ENCODE assay signal across 22 cellular contexts in genomic region chr11:82994615-82995014, GRCh38.
DNase-seq lines count a peak whose midpoint lies in the region; ATAC-seq and TF ChIP-seq lines count a peak whose summit lies in the region.
"Had no signal": no experiment of that assay in that cellular context is flagged by ENCODE, and none has a peak within 500 bp of the region (broad histone marks: within the 10 kb centered on the region; RNA-seq: fewer than 3 reads in every experiment).

No MANE protein-coding gene starts in this region.

- H3K79me2 ChIP-seq in KMS-11 (ENCODE audit: insufficient read depth, low read depth) (no peaks in the 10 kb centered on the region; the same call in 1 of the 2 replicates), neural progenitor cell (ENCODE audit: low read depth) (no peaks in the 10 kb centered on the region)

- H3K4me1 ChIP-seq in KMS-11 (ENCODE audit: low read depth, poor library complexity, severe bottlenecking) (peaks cover 77% of the 10 kb centered on the region), adipocyte (ENCODE audit: control insufficient read depth, insufficient read depth, low read length) (peaks cover 23% of the 10 kb centered on the region), neural progenitor cell (peaks cover 10% of the 10 kb centered on the region)

- H3K36me3 Mint-ChIP-seq in naive B cell (peaks cover 41 to 42% of the 10 kb centered on the region in 2 donors), neural progenitor cell (peaks cover 6% of the 10 kb centered on the region)

- peaks cover 8% of the 10 kb centered on the region for H3F3A ChIP-seq in neural progenitor cell (ENCODE audit: low read depth)

- TF ChIP-seq CTCF in KMS-11 (conservative IDR thresholded peaks at IDR 0.05; ENCODE audit: low read depth, low read length) (no peak), neural progenitor cell (IDR thresholded peaks at IDR 0.05) (no peak)

- H3K4me2 ChIP-seq in KMS-11 (peak overlapping the region; percentile 81), neural progenitor cell (no peak overlapping the region)

- DNase-seq in EH (ENCODE audit: low read depth) = peak; percentile 38
- peak; percentile 48 for DNase-seq in adipocyte (ENCODE audit: low read depth)
- DNase-seq in naive B cell = no peak
- DNase-seq in kidney glomerular epithelial cell (lab: John Stamatoyannopoulos, UW) = no peak
- no peak for DNase-seq in stimulated activated naive CD4-positive, alpha-beta T cell treated with Interleukin-2 at 50 U/mL for 16 hours (lab: John Stamatoyannopoulos, UW)
- no peak for DNase-seq in activated effector memory CD4-positive, alpha-beta T cell treated with anti-CD3 and anti-CD28 coated beads, Interleukin-2, amount 50 U/mL, for 16 hours
- no peak for DNase-seq in neural progenitor cell (ENCODE audit: low spot score)
- DNase-seq: activated CD4-positive, alpha-beta T cell treated with anti-CD3 and anti-CD28 coated beads for 1 hour; amniotic stem cell; CD4-positive, alpha-beta T cell; DMS153; H9; KBM-7; NCI-H1092; NCI-H2029; ovary; Peyer's patch; stimulated activated CD4-positive, alpha-beta T cell treated with anti-CD3 and anti-CD28 coated beads, Interleukin-15, amount 100 ng/mL, for 24 hours; tibial artery had no signal

- H3K9me3 ChIP-seq in adipocyte (ENCODE audit: control insufficient read depth, low read length) (no peaks in the 10 kb centered on the region), neural progenitor cell (ENCODE audit: low read depth) (no peaks in the 10 kb centered on the region)
- H3K9me3 ChIP-seq: ovary, Peyer's patch, right atrium auricular region, tibial artery had no signal

- no peaks in the 10 kb centered on the region for H3K9me3 Mint-ChIP-seq in naive B cell
- H3K9me3 Mint-ChIP-seq in neural progenitor cell = no peaks in the 10 kb centered on the region
- H3K9me3 Mint-ChIP-seq: CD4-positive, alpha-beta T cell; dendritic cell treated with granulocyte-macrophage colony-stimulating factor and Interleukin-4, amounts not matched to agents 40 ng/mL and 50 ng/mL, for 4 days; H9 had no signal

- H3K27me3 ChIP-seq in KMS-11 (ENCODE audit: insufficient read depth, low read depth) = no peaks in the 10 kb centered on the region
- H3K27me3 ChIP-seq in adipocyte (replicated peaks; ENCODE audit: control insufficient read depth, insufficient read depth, low read length) = no peaks in the 10 kb centered on the region
- no peaks in the 10 kb centered on the region for H3K27me3 ChIP-seq in neural progenitor cell
- H3K27me3 ChIP-seq: ovary, Peyer's patch, right atrium auricular region, tibial artery had no signal

- H3K4me1 Mint-ChIP-seq in naive B cell = peaks cover 51 to 82% (median 65%) of the 10 kb centered on the region in 3 donors
- H3K4me1 Mint-ChIP-seq in neural progenitor cell = peaks cover 25% of the 10 kb centered on the region

- peak overlapping the region in 2 of 8 donors; percentile 13 to 65 for H3K4me3 Mint-ChIP-seq in naive B cell
- no peak overlapping the region for H3K4me3 Mint-ChIP-seq in neural progenitor cell
- H3K4me3 Mint-ChIP-seq: CD4-positive, alpha-beta T cell; dendritic cell treated with granulocyte-macrophage colony-stimulating factor and Interleukin-4, amounts not matched to agents 40 ng/mL and 50 ng/mL, for 4 days; H9 had no signal

- ATAC-seq in naive B cell (ENCODE audit: low read depth in 2 of 2) = no peak

- no peak overlapping the region for H3K4me3 ChIP-seq in KMS-11 (IDR thresholded peaks at IDR 0.05; ENCODE audit: insufficient read depth, low read depth, low read length)
- no peak overlapping the region for H3K4me3 ChIP-seq in adipocyte (ENCODE audit: low read length)
- H3K4me3 ChIP-seq in neural progenitor cell = no peak overlapping the region
- H3K4me3 ChIP-seq: ovary, right atrium auricular region, tibial artery had no signal

- H4K20me1 ChIP-seq in KMS-11 (ENCODE audit: insufficient read depth) = no peaks in the 10 kb centered on the region
- H4K20me1 ChIP-seq in neural progenitor cell (ENCODE audit: low read depth) = peaks cover 3% of the 10 kb centered on the region

- H3K9ac ChIP-seq in KMS-11 = peak overlapping the region; percentile 47; the same call in 1 of the 2 replicates
- H3K9ac ChIP-seq in adipocyte (ENCODE audit: low read length) = no peak overlapping the region
- no peak overlapping the region for H3K9ac ChIP-seq in neural progenitor cell

- peak overlapping the region; percentile 67 to 91 (median 84) for H3K27ac Mint-ChIP-seq in naive B cell
- H3K27ac Mint-ChIP-seq in neural progenitor cell = no peak overlapping the region
- H3K27ac Mint-ChIP-seq: CD4-positive, alpha-beta T cell; dendritic cell treated with granulocyte-macrophage colony-stimulating factor and Interleukin-4, amounts not matched to agents 40 ng/mL and 50 ng/mL, for 4 days; H9 had no signal

- H3K36me3 ChIP-seq in KMS-11 (ENCODE audit: insufficient read depth) (no peaks in the 10 kb centered on the region), adipocyte (ENCODE audit: control insufficient read depth, insufficient read depth, low read length, severe bottlenecking) (peaks cover 11% of the 10 kb centered on the region), neural progenitor cell (no peaks in the 10 kb centered on the region)
- H3K36me3 ChIP-seq: ovary, Peyer's patch, right atrium auricular region, tibial artery had no signal

- H3K27ac ChIP-seq in KMS-11 (peak overlapping the region; percentile 93), neural progenitor cell (no peak overlapping the region)
- H3K27ac ChIP-seq: Peyer's patch, right atrium auricular region had no signal

- H2AFZ ChIP-seq in KMS-11 (ENCODE audit: low read depth) = no peak overlapping the region
- no peak overlapping the region for H2AFZ ChIP-seq in neural progenitor cell (replicated peaks)

- H3K27me3 Mint-ChIP-seq in naive B cell (no peaks in the 10 kb centered on the region), neural progenitor cell (ENCODE audit: insufficient read depth, low read depth) (peaks cover 7% of the 10 kb centered on the region)
- H3K27me3 Mint-ChIP-seq: CD4-positive, alpha-beta T cell had no signal

Comparison
In these comparisons a context has a peak if more than half of its experiments do, and no peak if none do; other contexts are left out.
1. DNase-seq: peak in EH (single experiment) and adipocyte (single experiment); none in naive B cell (single experiment), kidney glomerular epithelial cell (single experiment), stimulated activated naive CD4-positive, alpha-beta T cell treated with Interleukin-2 at 50 U/mL for 16 hours (single experiment), activated effector memory CD4-positive, alpha-beta T cell treated with anti-CD3 and anti-CD28 coated beads, Interleukin-2, amount 50 U/mL, for 16 hours (single experiment) and neural progenitor cell (single experiment).